1 cellular context compared by ENCODE assay signal in the genomic region with DNA sequence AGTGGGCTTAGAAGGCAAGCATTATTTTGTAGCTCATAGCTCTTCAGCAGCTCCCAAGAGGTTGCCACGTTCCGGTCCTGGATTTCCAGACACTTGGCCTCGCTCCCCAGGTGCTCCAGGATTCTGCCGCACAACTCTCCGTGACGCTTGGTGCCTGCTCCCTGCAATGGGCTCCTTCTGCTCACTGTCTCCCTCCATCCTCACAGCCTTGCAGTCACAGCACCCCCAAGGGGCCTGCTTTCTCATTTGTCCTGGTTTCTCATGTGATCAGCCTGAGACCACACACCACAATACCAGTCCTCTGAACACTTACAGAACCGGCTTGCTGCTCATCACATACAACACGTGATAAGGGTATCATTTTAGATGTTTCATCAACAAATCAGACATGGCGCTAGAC.
TF ChIP-seq lines count a peak whose summit lies in the region.

No MANE protein-coding gene starts in this region.

TF ChIP-seq in H1, 55 proteins besides CTCF, POLR2A, EP300 and RAD21:
- TF ChIP-seq SAP30 (IDR thresholded peaks at IDR 0.05; ENCODE audit: insufficient read depth, insufficient replicate concordance, low read length) (no peak), MAFK (IDR thresholded peaks at IDR 0.05; ENCODE audit: low read depth, low read length) (no peak), KDM5A (IDR thresholded peaks at IDR 0.05; ENCODE audit: low read length) (no peak), POU5F1 (IDR thresholded peaks at IDR 0.05; ENCODE audit: low read depth, low read length) (no peak), CHD2 (IDR thresholded peaks at IDR 0.05; ENCODE audit: low read length) (no peak), KDM4A (IDR thresholded peaks at IDR 0.05; ENCODE audit: low read depth, low read length, severe bottlenecking) (no peak), EZH2 (IDR thresholded peaks at IDR 0.05; ENCODE audit: low read depth, low read length, severe bottlenecking) (no peak), ZNF274 (IDR thresholded peaks at IDR 0.05; ENCODE audit: borderline replicate concordance, extremely low read depth, low read length) (no peak), POLR2AphosphoS5 (IDR thresholded peaks at IDR 0.05; ENCODE audit: low read depth, low read length) (no peak), JUND (IDR thresholded peaks at IDR 0.05; ENCODE audit: low read length) (no peak), RNF2 (IDR thresholded peaks at IDR 0.05; ENCODE audit: borderline replicate concordance, low read depth, low read length, missing control alignments, poor library complexity, severe bottlenecking) (no peak), ASH2L (IDR thresholded peaks at IDR 0.05; ENCODE audit: low read length) (no peak), TAF1 (IDR thresholded peaks at IDR 0.05; ENCODE audit: low read depth, low read length) (no peak), YY1 (IDR thresholded peaks at IDR 0.05; ENCODE audit: low read depth, low read length) (no peak)
- TF ChIP-seq, protein P1, sequence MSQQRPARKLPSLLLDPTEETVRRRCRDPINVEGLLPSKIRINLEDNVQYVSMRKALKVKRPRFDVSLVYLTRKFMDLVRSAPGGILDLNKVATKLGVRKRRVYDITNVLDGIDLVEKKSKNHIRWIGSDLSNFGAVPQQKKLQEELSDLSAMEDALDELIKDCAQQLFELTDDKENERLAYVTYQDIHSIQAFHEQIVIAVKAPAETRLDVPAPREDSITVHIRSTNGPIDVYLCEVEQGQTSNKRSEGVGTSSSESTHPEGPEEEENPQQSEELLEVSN (IDR thresholded peaks at IDR 0.05): no peak
TF ChIP-seq in H1: peak in this region for 0.
